4 cellular contexts compared by ENCODE assay signal in the genomic region with DNA sequence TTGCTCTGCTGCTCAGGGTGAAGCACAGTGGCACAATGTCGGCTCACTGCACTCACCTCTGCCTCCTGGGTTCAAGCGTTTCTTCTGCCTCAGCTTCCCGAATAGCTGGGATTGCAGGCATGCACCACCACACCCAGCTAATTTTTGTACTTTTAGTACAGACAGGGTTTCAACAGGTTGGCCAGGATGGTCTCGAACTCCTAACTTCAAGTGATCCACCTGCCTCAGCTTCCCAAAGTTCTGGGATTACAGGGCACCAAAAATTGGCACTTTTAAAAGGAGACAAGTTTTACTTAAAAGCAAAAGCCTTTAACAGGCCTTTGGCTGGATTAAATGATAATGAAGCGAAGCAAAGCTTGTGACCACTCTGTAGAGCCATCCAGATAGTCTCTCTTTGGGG. TPM values are rescaled to one million over a fixed set of nuclear protein-coding genes. Genes with fewer than 3 reads are reported as not detected.
"Had no signal": no experiment of that assay in that cellular context is flagged by ENCODE, and none has a peak within 500 bp of the region (broad histone marks: within the 10 kb centered on the region; RNA-seq: fewer than 3 reads in every experiment).

No MANE protein-coding gene starts in this region.

- H3K4me3 ChIP-seq: GM12878 had no signal

- DNase-seq: GDM1, GF-D8 had no signal

RNA-seq across cellular contexts. Expression of gene TSHZ3, which starts 12.5 kb away (rescaled TPM):
- total RNA-seq: G401 had no signal
- polyA plus RNA-seq: GM12878 had no signal
